In the genomic region with DNA sequence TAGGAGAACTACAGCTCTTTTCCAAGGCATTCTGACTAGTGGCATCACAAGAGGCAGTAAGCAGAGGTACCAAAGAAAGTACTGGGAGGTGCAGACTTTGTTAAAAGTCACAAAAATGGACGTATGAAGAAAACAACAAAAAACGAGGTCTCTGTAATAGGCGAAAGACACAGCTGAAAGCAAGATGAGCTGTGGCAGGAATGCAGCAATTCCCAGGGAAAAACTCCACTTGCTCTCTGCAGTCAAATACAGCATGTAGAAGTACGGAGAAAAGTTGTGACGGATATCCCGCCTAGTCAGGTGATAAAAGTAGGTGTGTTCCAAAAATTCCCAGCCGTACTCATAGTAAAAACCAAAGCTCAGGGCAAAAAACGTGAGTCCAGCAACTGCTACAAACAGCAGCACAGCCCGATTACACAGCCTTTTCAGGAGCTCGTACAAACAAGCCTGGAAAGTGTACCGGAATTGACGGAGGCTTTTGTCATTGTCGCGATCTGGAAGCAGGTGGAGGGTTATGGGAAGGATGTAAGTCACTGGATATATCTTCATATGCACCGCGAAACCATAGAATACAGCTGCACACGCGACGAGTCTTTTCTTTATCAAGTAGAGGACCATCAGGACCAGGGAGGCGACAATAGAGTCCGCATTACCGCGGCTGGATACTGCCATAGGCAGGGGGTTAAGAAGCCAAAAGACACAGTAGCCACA, we compare ENCODE assay signal across 8 cellular contexts. TPM values are rescaled to one million over a fixed set of nuclear protein-coding genes. Genes with fewer than 3 reads are reported as not detected.
DNase-seq lines count a peak whose midpoint lies in the region; TF ChIP-seq lines count a peak whose summit lies in the region.

No MANE protein-coding gene starts in this region.

- H3K27ac ChIP-seq in SK-N-MC, result no peak overlapping the region
- peak overlapping the region; percentile 38 to 67 for H3K27ac ChIP-seq in esophagus (ENCODE audit: low read depth in 2 of 2, low read length in 1 of 2)

- H3K4me1 ChIP-seq in esophagus (ENCODE audit: control insufficient read depth in 2 of 2, insufficient read depth in 2 of 2, low read length in 1 of 2), result peaks cover 0 to 4% of the 10 kb centered on the region in 2 donors

- H3K4me3 ChIP-seq in SK-N-MC (peak overlapping the region; percentile 87), esophagus (ENCODE audit: low read depth in 1 of 2, low read length in 2 of 2) (peak overlapping the region; percentile 74 to 78)

- peaks cover 1% of the 10 kb centered on the region for H3K27me3 Mint-ChIP-seq in HFFc6 (ENCODE audit: insufficient read depth)
- peaks cover 25% of the 10 kb centered on the region for H3K27me3 Mint-ChIP-seq in neural crest cell (ENCODE audit: low read depth)

- peak overlapping the region; percentile 72 for H3K9ac ChIP-seq in SK-N-MC (ENCODE audit: insufficient read length)

- TF ChIP-seq CTCF in HFFc6 (IDR thresholded peaks at IDR 0.05), result no peak
- no peak for TF ChIP-seq CTCF in neural crest cell (conservative IDR thresholded peaks at IDR 0.05)

- peak overlapping the region; percentile 96 for H3K4me3 Mint-ChIP-seq in HFFc6
- H3K4me3 Mint-ChIP-seq in neural crest cell, result peak overlapping the region; percentile 95

- H3K9me3 ChIP-seq in SK-N-MC (ENCODE audit: low read depth, low read length) (no peaks in the 10 kb centered on the region), esophagus (ENCODE audit: control insufficient read depth in 2 of 2, insufficient read depth in 1 of 2, low read depth in 1 of 2, low read length in 1 of 2) (no peaks in the 10 kb centered on the region)

- peaks cover 20% of the 10 kb centered on the region for H3K4me1 Mint-ChIP-seq in HFFc6 (ENCODE audit: low read depth)
- H3K4me1 Mint-ChIP-seq in neural crest cell, result peaks cover 27% of the 10 kb centered on the region

- WGBS in esophagus, 2 donors, result 6 to 9% methylated on average over 23 of the region's 23 CpGs

- H3K36me3 Mint-ChIP-seq in HFFc6 (ENCODE audit: low read depth), result no peaks in the 10 kb centered on the region
- H3K36me3 Mint-ChIP-seq in neural crest cell (ENCODE audit: low read depth), result no peaks in the 10 kb centered on the region

- DNase-seq in NCI-H146 (lab: John Stamatoyannopoulos, UW) (peak; percentile 58), NCI-H146 treated with DMSO at 0.1 percent for 48 hours (lab: John Stamatoyannopoulos, UW; ENCODE audit: unreplicated experiment) (no peak), HFFc6 (no peak), SK-N-MC (ENCODE audit: low read depth, low spot score) (no peak), neural crest cell (ENCODE audit: low read depth, low spot score) (no peak), HK-2 (ENCODE audit: unreplicated experiment) (no peak)
- DNase-seq in activated CD8-positive, alpha-beta memory T cell treated with anti-CD3 and anti-CD28 coated beads for 24 hours, result no peak

- no peaks in the 10 kb centered on the region for H3K27me3 ChIP-seq in esophagus (ENCODE audit: control insufficient read depth in 1 of 2, insufficient read depth in 2 of 2, low read length in 2 of 2)

- H3K9me3 Mint-ChIP-seq in HFFc6, result no peaks in the 10 kb centered on the region
- H3K9me3 Mint-ChIP-seq in neural crest cell, result no peaks in the 10 kb centered on the region

- 0 out of 2 replicates have a peak overlapping the region, but pooled peaks have one; percentile 25 for H3K27ac Mint-ChIP-seq in HFFc6
- peak overlapping the region; percentile 6 for H3K27ac Mint-ChIP-seq in neural crest cell (ENCODE audit: unreplicated experiment)

- H3K36me3 ChIP-seq in SK-N-MC (ENCODE audit: insufficient read depth, low read length) (no peaks in the 10 kb centered on the region), esophagus (ENCODE audit: control insufficient read depth in 2 of 2, insufficient read depth in 2 of 2, low read length in 1 of 2) (no peaks in the 10 kb centered on the region)

RNA-seq across cellular contexts. Expression of a gene that starts 1.0 kb away (rescaled TPM):
- 1 to 10 TPM; 6.7 to 8.4 (median 7.7) TPM for total RNA-seq in HFFc6 (2021; fragmentation: NEBNext Ultra II Directional; extraction: Animal tissue kit (Norgen Biotek cat#: 25700))
- polyA plus RNA-seq in esophagus, result 1 to 10 TPM; 2.1 TPM
- 9.7 and 9.9 TPM in 2 replicates for total RNA-seq in neural crest cell

RNA-seq across cellular contexts. Expression of a gene that starts 39.1 kb away (rescaled TPM):
- total RNA-seq in HFFc6 (2021; fragmentation: NEBNext Ultra II Directional; extraction: Animal tissue kit (Norgen Biotek cat#: 25700)), result not detected
- polyA plus RNA-seq in esophagus, result not detected
- total RNA-seq in neural crest cell, result 0.47 and 0.73 TPM in 2 replicates

RNA-seq across cellular contexts. Expression of a gene that starts 50.5 kb away (rescaled TPM):
- not detected for total RNA-seq in HFFc6 (2021; fragmentation: NEBNext Ultra II Directional; extraction: Animal tissue kit (Norgen Biotek cat#: 25700))
- not detected for polyA plus RNA-seq in esophagus
- total RNA-seq in neural crest cell, result 0.11 and 0.19 TPM in 2 replicates
